ENCODE assay signal across 8 cellular contexts in the genomic region with DNA sequence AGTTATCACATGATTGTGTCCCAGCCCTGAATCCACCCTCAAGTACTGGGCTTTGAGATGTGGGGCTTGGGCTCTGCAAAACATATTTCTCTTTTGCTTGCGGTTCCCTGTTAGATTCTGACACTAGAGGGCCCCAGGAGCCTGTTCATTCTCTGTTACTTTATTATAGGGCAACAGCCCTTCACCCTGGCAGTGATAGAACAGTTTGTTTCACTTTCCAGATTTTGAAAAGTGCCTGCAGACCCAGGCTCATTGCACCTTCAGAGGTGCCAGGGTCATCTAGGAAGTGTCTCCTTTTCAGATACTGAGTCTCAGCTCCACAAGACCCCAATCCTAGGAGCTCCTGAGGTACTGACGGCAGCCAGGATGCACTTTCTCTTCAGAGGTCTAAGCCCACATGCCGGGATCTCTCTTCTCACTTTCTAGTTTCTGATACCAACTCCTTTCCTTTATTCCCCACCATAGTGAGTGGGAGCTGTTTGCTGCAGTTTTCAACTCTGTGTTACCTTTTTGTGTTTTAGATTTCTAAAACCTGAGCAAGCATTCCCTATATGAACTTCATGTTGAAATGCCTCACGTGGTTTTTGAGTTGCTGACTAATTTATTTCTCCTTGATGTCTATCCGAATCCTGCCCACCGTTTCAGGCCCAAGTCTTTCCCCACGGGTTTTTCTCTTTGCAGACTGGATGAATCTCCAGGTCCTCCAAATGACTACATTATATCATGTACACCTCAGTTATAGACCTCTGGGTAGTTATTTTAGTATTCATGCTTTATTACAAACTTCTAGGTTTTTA. TPM values are rescaled to one million over a fixed set of nuclear protein-coding genes. Genes with fewer than 3 reads are reported as not detected.
DNase-seq lines count a peak whose midpoint lies in the region; ATAC-seq and TF ChIP-seq lines count a peak whose summit lies in the region.

No MANE protein-coding gene starts in this region.

- no peaks in the 10 kb centered on the region for H3F3A ChIP-seq in Loucy (ENCODE audit: low read depth)

- TF ChIP-seq CTCF in GM20000 (IDR thresholded peaks at IDR 0.05; ENCODE audit: extremely low read depth, missing control alignments) (peak; percentile 45), Loucy (conservative IDR thresholded peaks at IDR 0.05; ENCODE audit: low read length) (peak; percentile 83), glutamatergic neuron (IDR thresholded peaks at IDR 0.05; ENCODE audit: partially characterized antibody, unreplicated experiment) (peak; percentile 24)

- H3K9me3 Mint-ChIP-seq in glutamatergic neuron (ENCODE audit: unreplicated experiment): peaks cover 2% of the 10 kb centered on the region

- no peak for ATAC-seq in HG03571 (IDR thresholded peaks at IDR 0.05; ENCODE audit: unreplicated experiment)

- no peaks in the 10 kb centered on the region for H3K36me3 Mint-ChIP-seq in glutamatergic neuron (ENCODE audit: unreplicated experiment)

- peak overlapping the region; percentile 56 for H3K4me2 ChIP-seq in Loucy (ENCODE audit: low read depth, low read length, poor library complexity, severe bottlenecking)

- no peaks in the 10 kb centered on the region for H3K4me1 Mint-ChIP-seq in glutamatergic neuron (ENCODE audit: low read depth, unreplicated experiment)

- H3K9me3 ChIP-seq in Loucy (ENCODE audit: insufficient read depth, low read depth, low read length): no peaks in the 10 kb centered on the region

- H3K79me2 ChIP-seq in Loucy (ENCODE audit: insufficient read depth, low read length): no peaks in the 10 kb centered on the region

- H3K27me3 Mint-ChIP-seq in glutamatergic neuron (ENCODE audit: unreplicated experiment): peaks cover 7% of the 10 kb centered on the region

- H3K27me3 ChIP-seq in Loucy (ENCODE audit: insufficient read depth, low read length, poor library complexity, severe bottlenecking): no peaks in the 10 kb centered on the region

- no peaks in the 10 kb centered on the region for H4K20me1 ChIP-seq in Loucy (ENCODE audit: insufficient read depth, low read length, poor library complexity, severe bottlenecking)

- H3K4me1 ChIP-seq in Loucy (ENCODE audit: insufficient read depth, low read length, poor library complexity, severe bottlenecking): peaks cover 3% of the 10 kb centered on the region

- H3K36me3 ChIP-seq in Loucy (ENCODE audit: insufficient read depth, low read length): no peaks in the 10 kb centered on the region

- no peak overlapping the region for H3K9ac ChIP-seq in Loucy (ENCODE audit: low read depth, low read length, poor library complexity, severe bottlenecking)

- H3K27ac Mint-ChIP-seq in glutamatergic neuron (ENCODE audit: unreplicated experiment): no peak overlapping the region

- H3K4me3 Mint-ChIP-seq in glutamatergic neuron (ENCODE audit: unreplicated experiment): no peak overlapping the region

- peak overlapping the region; percentile 85 for H2AFZ ChIP-seq in Loucy (ENCODE audit: low read length)

- H3K9me2 ChIP-seq in Loucy (replicated peaks; ENCODE audit: low read depth, low read length): no peaks in the 10 kb centered on the region

- peak overlapping the region; percentile 40 for H3K4me3 ChIP-seq in Loucy (ENCODE audit: low read length, poor library complexity, severe bottlenecking)

- DNase-seq in D341Med (ENCODE audit: low spot score) (peak; percentile 75), GM20000 (ENCODE audit: low spot score) (peak; percentile 72), SIG-M5 (lab: John Stamatoyannopoulos, UW) (peak; percentile 15), glutamatergic neuron (no peak), putamen (ENCODE audit: low spot score) (peak; percentile 33)
- peak; percentile 48 for DNase-seq in activated naive CD4-positive, alpha-beta T cell treated with anti-CD3 and anti-CD28 coated beads, Interleukin-2, amount 50 U/mL, for 16 hours

RNA-seq across cellular contexts. Expression of a gene that starts 10.9 kb away (rescaled TPM):
- total RNA-seq in glutamatergic neuron (ENCODE audit: unreplicated experiment): 15.9 TPM

RNA-seq across cellular contexts. Expression of a gene that starts 51.9 kb away (rescaled TPM):
- total RNA-seq in glutamatergic neuron (ENCODE audit: unreplicated experiment): 30.8 TPM

Comparison
In these comparisons a context has a peak if more than half of its experiments do, and no peak if none do; other contexts are left out.
1. CTCF ChIP-seq: peak in every context shown above with its lines; median percentile 83 in Loucy; 45 in GM20000; 24 in glutamatergic neuron.